In the genomic region with DNA sequence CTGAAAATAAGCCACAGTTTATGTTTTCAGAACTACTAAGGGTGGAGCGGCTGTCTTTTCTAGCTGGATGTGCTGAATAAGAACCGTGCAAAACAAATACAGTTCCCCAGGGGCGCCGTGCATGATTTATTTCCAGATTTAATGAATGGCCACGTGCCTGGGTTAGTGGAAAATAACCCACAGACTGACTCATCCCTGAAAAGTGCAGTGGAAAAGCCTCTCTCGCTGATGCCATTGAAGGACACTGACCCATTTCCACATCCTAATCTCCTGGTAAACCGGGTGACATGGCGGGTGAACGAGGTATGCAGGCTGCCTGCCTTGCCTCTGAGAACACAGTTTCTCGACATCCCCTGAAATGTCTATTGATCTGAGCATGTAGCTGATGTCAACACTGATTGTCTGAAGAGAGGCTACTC, we compare ENCODE assay signal across 8 cellular contexts.
A peak's percentile ranks its signal among the peaks of the same experiment; 100 is the strongest.
DNase-seq lines count a peak whose midpoint lies in the region; ATAC-seq and TF ChIP-seq lines count a peak whose summit lies in the region.

No MANE protein-coding gene starts in this region.

- H3K4me2 ChIP-seq in skeletal muscle satellite cell (ENCODE audit: low read length) = peak overlapping the region; percentile 58

- no peak overlapping the region for H3K4me3 ChIP-seq in HFF-Myc (replicated peaks; ENCODE audit: low read depth, low read length)
- H3K4me3 ChIP-seq in skeletal muscle satellite cell (ENCODE audit: low read length) = peak overlapping the region; percentile 42

- H3K9me3 Mint-ChIP-seq in activated CD8-positive, alpha-beta memory T cell treated with anti-CD3 and anti-CD28 coated beads, Interleukin-2, amount 10 ng/mL, durations not matched to agents 7 days and 5 days (ENCODE audit: low read depth) = no peaks in the 10 kb centered on the region

- no peaks in the 10 kb centered on the region for H3K4me1 Mint-ChIP-seq in activated CD8-positive, alpha-beta memory T cell treated with anti-CD3 and anti-CD28 coated beads, Interleukin-2, amount 10 ng/mL, durations not matched to agents 7 days and 5 days

- no peaks in the 10 kb centered on the region for H3K36me3 Mint-ChIP-seq in activated CD8-positive, alpha-beta memory T cell treated with anti-CD3 and anti-CD28 coated beads, Interleukin-2, amount 10 ng/mL, durations not matched to agents 7 days and 5 days

- H3K4me3 Mint-ChIP-seq in activated CD8-positive, alpha-beta memory T cell treated with anti-CD3 and anti-CD28 coated beads, Interleukin-2, amount 10 ng/mL, durations not matched to agents 7 days and 5 days = no peak overlapping the region

- DNase-seq in HFF-Myc (ENCODE audit: extremely low read depth, low read depth) (peak; percentile 38), SK-MEL-5 (ENCODE audit: low read depth, low spot score) (peak; percentile 46), glomerular visceral epithelial cell (ENCODE audit: extremely low spot score) (peak; percentile 82), GDM1 (lab: John Stamatoyannopoulos, UW) (no peak)
- no peak for DNase-seq in activated CD8-positive, alpha-beta memory T cell treated with anti-CD3 and anti-CD28 coated beads, Interleukin-2, amount 10 ng/mL, durations not matched to agents 7 days and 5 days
- no peak for DNase-seq in stimulated activated CD4-positive, alpha-beta T cell treated with anti-CD3 and anti-CD28 coated beads, Interleukin-12 subunit alpha, Interleukin-12 subunit beta, amount 100 ng/mL, for 4 hours

- peaks cover 12% of the 10 kb centered on the region for H3K27me3 ChIP-seq in skeletal muscle satellite cell (ENCODE audit: control insufficient read depth, insufficient read depth, low read length)

- no peaks in the 10 kb centered on the region for H3K36me3 ChIP-seq in skeletal muscle satellite cell (ENCODE audit: insufficient read depth, low read length)

- H3K27me3 Mint-ChIP-seq in activated CD8-positive, alpha-beta memory T cell treated with anti-CD3 and anti-CD28 coated beads, Interleukin-2, amount 10 ng/mL, durations not matched to agents 7 days and 5 days = peaks cover 3% of the 10 kb centered on the region

- CTCF ChIA-PET in activated CD8-positive, alpha-beta memory T cell treated with anti-CD3 and anti-CD28 coated beads, Interleukin-2, amount 10 ng/mL, durations not matched to agents 7 days and 5 days (lab: Charles Lee) = no interaction called here

- TF ChIP-seq CTCF in HFF-Myc (IDR thresholded peaks at IDR 0.05; ENCODE audit: low read depth, low read length, missing control alignments) = no peak

- peak overlapping the region; percentile 49 for H3K9ac ChIP-seq in skeletal muscle satellite cell (ENCODE audit: low read depth, low read length)

- in situ Hi-C loops in SK-MEL-5 (cut with HindIII; ENCODE audit: low pct_unique_long_range_greater_than_20kb, low sequenced_read_pairs) = no loop called here

- no peaks in the 10 kb centered on the region for H3K9me3 ChIP-seq in skeletal muscle satellite cell (replicated peaks; ENCODE audit: low read length)

- H3K27ac Mint-ChIP-seq in activated CD8-positive, alpha-beta memory T cell treated with anti-CD3 and anti-CD28 coated beads, Interleukin-2, amount 10 ng/mL, durations not matched to agents 7 days and 5 days = no peak overlapping the region

- peaks cover 29% of the 10 kb centered on the region for H3K4me1 ChIP-seq in skeletal muscle satellite cell (ENCODE audit: control insufficient read depth, insufficient read depth, low read length)

- ATAC-seq in activated CD8-positive, alpha-beta memory T cell treated with anti-CD3 and anti-CD28 coated beads, Interleukin-2, amount 10 ng/mL, durations not matched to agents 7 days and 5 days = no peak
- no peak for ATAC-seq in HG02884 (IDR thresholded peaks at IDR 0.05; ENCODE audit: unreplicated experiment)

Comparison
In these comparisons a context has a peak if more than half of its experiments do, and no peak if none do; other contexts are left out.
1. DNase-seq: peak in HFF-Myc (single experiment), SK-MEL-5 (single experiment) and glomerular visceral epithelial cell (single experiment); none in activated CD8-positive, alpha-beta memory T cell treated with anti-CD3 and anti-CD28 coated beads, Interleukin-2, amount 10 ng/mL, durations not matched to agents 7 days and 5 days (single experiment), GDM1 (single experiment) and stimulated activated CD4-positive, alpha-beta T cell treated with anti-CD3 and anti-CD28 coated beads, Interleukin-12 subunit alpha, Interleukin-12 subunit beta, amount 100 ng/mL, for 4 hours (single experiment).